16 cellular contexts compared by ENCODE assay signal in the genomic region with DNA sequence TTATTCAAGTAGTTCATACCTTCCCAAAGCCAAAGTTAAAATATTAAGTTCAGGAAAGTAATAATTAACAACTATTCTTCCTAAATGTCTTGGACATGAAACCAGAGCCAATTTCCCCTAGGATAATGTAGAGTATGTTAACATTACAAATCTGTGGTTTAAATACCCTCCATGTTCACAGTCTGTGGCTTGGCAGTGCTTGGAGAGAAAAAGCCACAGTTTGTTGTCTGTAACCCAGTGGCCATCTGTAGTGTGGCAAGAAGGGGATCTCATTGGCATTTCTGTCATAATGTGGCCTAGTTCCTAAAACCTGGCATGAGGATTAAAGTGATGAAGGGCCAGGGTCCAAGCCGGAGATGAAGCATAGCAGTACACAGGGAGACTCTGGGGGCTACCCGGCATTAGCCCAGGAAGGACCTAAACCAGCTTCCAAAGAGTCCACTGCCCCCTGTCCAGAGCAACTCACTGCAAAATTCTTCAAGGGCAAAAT. TPM values are rescaled to one million over a fixed set of nuclear protein-coding genes. Genes with fewer than 3 reads are reported as not detected.
DNase-seq lines count a peak whose midpoint lies in the region; ATAC-seq and TF ChIP-seq lines count a peak whose summit lies in the region.
"Had no signal": no experiment of that assay in that cellular context is flagged by ENCODE, and none has a peak within 500 bp of the region (broad histone marks: within the 10 kb centered on the region; RNA-seq: fewer than 3 reads in every experiment).

No MANE protein-coding gene starts in this region.

- TF ChIP-seq CTCF in astrocyte of the spinal cord (IDR thresholded peaks at IDR 0.05; ENCODE audit: low read depth, low read length) (no peak), mesothelial cell of epicardium (IDR thresholded peaks at IDR 0.05; ENCODE audit: unreplicated experiment) (no peak), vagina (IDR thresholded peaks at IDR 0.05) (no peak), BE2C (IDR thresholded peaks at IDR 0.05; ENCODE audit: low read depth, low read length) (no peak)

- H3K27me3 ChIP-seq in vagina (no peaks in the 10 kb centered on the region), BE2C (no peaks in the 10 kb centered on the region)
- H3K27me3 ChIP-seq: SJSA1 had no signal

- peaks cover 4% of the 10 kb centered on the region for H3K27me3 Mint-ChIP-seq in mesothelial cell of epicardium (ENCODE audit: low read depth)
- H3K27me3 Mint-ChIP-seq: B cell had no signal

- H3K4me1 Mint-ChIP-seq in mesothelial cell of epicardium, result peaks cover under 1% of the 10 kb centered on the region
- H3K4me1 Mint-ChIP-seq: B cell had no signal

- DNase-seq in RPMI7951 (ENCODE audit: low read depth), result peak; percentile 48
- peak; percentile 24 for DNase-seq in astrocyte of the spinal cord (ENCODE audit: low read depth, low spot score)
- no peak for DNase-seq in mesothelial cell of epicardium (ENCODE audit: low spot score in 2 of 2, unreplicated experiment in 2 of 2)
- DNase-seq in vagina (ENCODE audit: extremely low spot score in 2 of 2), result no peak
- DNase-seq in BE2C, result no peak
- DNase-seq: CD4-positive, alpha-beta T cell; DMS53; NCI-H187; NCI-H69 had no signal

- H3K4me3 ChIP-seq in astrocyte of the spinal cord (ENCODE audit: low read depth, low read length) (no peak overlapping the region), vagina (no peak overlapping the region), BE2C (ENCODE audit: low read depth, low read length) (no peak overlapping the region)
- H3K4me3 ChIP-seq: HAP-1, SJSA1 had no signal

- no peaks in the 10 kb centered on the region for H3K36me3 Mint-ChIP-seq in mesothelial cell of epicardium

- H3K9me3 ChIP-seq in vagina, result no peaks in the 10 kb centered on the region
- H3K9me3 ChIP-seq in BE2C, result no peaks in the 10 kb centered on the region
- H3K9me3 ChIP-seq: HAP-1, SJSA1 had no signal

- H3K9me3 Mint-ChIP-seq in mesothelial cell of epicardium, result peaks cover 7% of the 10 kb centered on the region
- H3K9me3 Mint-ChIP-seq: CD4-positive, alpha-beta T cell had no signal

- in situ Hi-C loops in astrocyte of the spinal cord (cut with HindIII; ENCODE audit: low sequenced_read_pairs), result no loop called here

- no peak for TF ChIP-seq POLR2A in vagina (IDR thresholded peaks at IDR 0.05)

- peak overlapping the region; percentile 27 for H3K27ac ChIP-seq in vagina
- H3K27ac ChIP-seq: HL-60, RWPE1, SJSA1 had no signal

- peak overlapping the region; percentile 16 for H3K27ac Mint-ChIP-seq in mesothelial cell of epicardium
- H3K27ac Mint-ChIP-seq: B cell; CD4-positive, alpha-beta T cell had no signal

- intact Hi-C loops in vagina (cut with DNase I), result no loop called here

- ATAC-seq in GM19463 (IDR thresholded peaks at IDR 0.05; ENCODE audit: unreplicated experiment) (no peak), HG02973 (IDR thresholded peaks at IDR 0.05; ENCODE audit: unreplicated experiment) (no peak)

- H3K36me3 ChIP-seq in vagina (no peaks in the 10 kb centered on the region), BE2C (no peaks in the 10 kb centered on the region)
- H3K36me3 ChIP-seq: HAP-1, SJSA1 had no signal

- no peak overlapping the region for H3K4me3 Mint-ChIP-seq in mesothelial cell of epicardium
- H3K4me3 Mint-ChIP-seq: B cell; CD4-positive, alpha-beta T cell had no signal

- H3K4me1 ChIP-seq in vagina (no peaks in the 10 kb centered on the region), BE2C (no peaks in the 10 kb centered on the region)
- H3K4me1 ChIP-seq: HAP-1, SJSA1 had no signal

RNA-seq across cellular contexts. Expression of gene SYNE1, which starts 31.2 kb away (rescaled TPM):
- total RNA-seq in RPMI7951 (2014; rRNA removed; shearing (Covaris generic)), result 38.6 and 40.0 TPM in 2 replicates
- total RNA-seq in mesothelial cell of epicardium (53.5 to 60.5 TPM (median 58.3 TPM) in 3 replicates), vagina (81.5 TPM)
- polyA plus RNA-seq in BE2C (2012; ENCODE audit: insufficient read depth, insufficient read length, low read depth), result 12.0 TPM

Comparison
In these comparisons a context has a peak if more than half of its experiments do, and no peak if none do; other contexts are left out.
1. DNase-seq: peak in RPMI7951 (single experiment) and astrocyte of the spinal cord (single experiment); none in mesothelial cell of epicardium (0 of 2), vagina (0 of 2) and BE2C (single experiment).